In the genomic region with DNA sequence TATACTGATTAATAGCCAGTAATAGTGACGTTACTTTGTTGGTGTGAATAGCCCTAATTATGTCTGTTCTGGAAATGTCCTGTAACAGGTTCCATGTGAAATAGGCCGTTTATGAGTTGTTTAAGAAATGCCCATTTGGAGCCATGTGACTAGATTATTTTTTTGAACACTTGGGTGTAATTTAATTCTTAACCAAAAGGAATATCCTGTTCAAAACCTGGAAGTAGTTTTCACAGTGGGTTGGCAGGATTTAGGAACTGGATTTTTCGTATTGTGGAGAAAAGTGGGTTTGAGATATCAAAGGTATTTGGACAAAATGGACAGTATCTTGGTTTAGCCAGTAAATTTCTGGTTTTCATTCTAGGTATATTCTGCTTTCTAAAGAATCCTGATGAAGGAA, we compare ENCODE assay signal across 9 cellular contexts. TPM values are rescaled to one million over a fixed set of nuclear protein-coding genes. Genes with fewer than 3 reads are reported as not detected.
DNase-seq lines count a peak whose midpoint lies in the region; ATAC-seq, FAIRE-seq and TF ChIP-seq lines count a peak whose summit lies in the region.
"Had no signal": no experiment of that assay in that cellular context is flagged by ENCODE, and none has a peak within 500 bp of the region (broad histone marks: within the 10 kb centered on the region; RNA-seq: fewer than 3 reads in every experiment).

No MANE protein-coding gene starts in this region.

- 12% methylated on average over 3 of the region's 3 CpGs for WGBS in HepG2 (ENCODE audit: low lambda C conversion rate)
- WGBS in thyroid gland, 2 donors = 25 to 35% methylated on average over 3 of the region's 3 CpGs

- H2AFZ ChIP-seq in HepG2 (ENCODE audit: low read length) = no peak overlapping the region

- POLR2A ChIA-PET in activated naive CD8-positive, alpha-beta T cell treated with anti-CD3 and anti-CD28 coated beads, Interleukin-2, amount 10 ng/mL, durations not matched to agents 7 days and 5 days (lab: Charles Lee) = interaction anchor here (0.9 to 1.5 kb wide), 3 partner anchors 8 to 162 kb away, joined by 3 to 8 read pairs (median 3); partner anchors contain the start of gene HOMER1
- POLR2A ChIA-PET in HepG2 (lab: Yijun Ruan, JAX) = interaction anchor here (0.9 to 2.7 kb wide), 4 partner anchors 8 to 100 kb away, joined by 3 to 16 read pairs (median 7); partner anchors contain the start of gene HOMER1

- TF ChIP-seq POLR2A in HepG2 (IDR thresholded peaks at IDR 0.05; ENCODE audit: insufficient read depth in 1 of 2, low read depth in 2 of 2, low read length in 2 of 2) (no peak), thyroid gland (IDR thresholded peaks at IDR 0.05) (no peak)

- H3K36me3 ChIP-seq in HepG2 (replicated peaks in 1 of 2; ENCODE audit: control insufficient read depth in 1 of 2, insufficient read depth in 2 of 2, low read length in 2 of 2) = peaks cover 5 to 33% of the 10 kb centered on the region in 2 experiments
- H3K36me3 ChIP-seq in thyroid gland = no peaks in the 10 kb centered on the region

- H3K4me1 Mint-ChIP-seq in activated CD8-positive, alpha-beta memory T cell treated with anti-CD3 and anti-CD28 coated beads, Interleukin-2, amount 10 ng/mL, durations not matched to agents 7 days and 5 days = peaks cover 31% of the 10 kb centered on the region
- H3K4me1 Mint-ChIP-seq in activated naive CD8-positive, alpha-beta T cell treated with anti-CD3 and anti-CD28 coated beads, Interleukin-2, amount 10 ng/mL, durations not matched to agents 7 days and 5 days = peaks cover 37% of the 10 kb centered on the region

- no peak for FAIRE-seq in HepG2 (lab: Jason Lieb, UNC)

- H3K4me3 Mint-ChIP-seq in activated CD8-positive, alpha-beta memory T cell treated with anti-CD3 and anti-CD28 coated beads, Interleukin-2, amount 10 ng/mL, durations not matched to agents 7 days and 5 days = peak overlapping the region; percentile 100
- peak overlapping the region; percentile 87 for H3K4me3 Mint-ChIP-seq in activated naive CD8-positive, alpha-beta T cell treated with anti-CD3 and anti-CD28 coated beads, Interleukin-2, amount 10 ng/mL, durations not matched to agents 7 days and 5 days

- H3K9ac ChIP-seq in HepG2 (ENCODE audit: insufficient read depth, low read depth, low read length) = peak overlapping the region; percentile 96

- TF ChIP-seq EP300 in HepG2 (IDR thresholded peaks at IDR 0.05; ENCODE audit: low read depth in 2 of 2, low read length in 2 of 2) (no peak), HepG2 (CRISPR knock-in tag; IDR thresholded peaks at IDR 0.05; ENCODE audit: borderline replicate concordance) (no peak)

- no peaks in the 10 kb centered on the region for H3K27me3 Mint-ChIP-seq in activated CD8-positive, alpha-beta memory T cell treated with anti-CD3 and anti-CD28 coated beads, Interleukin-2, amount 10 ng/mL, durations not matched to agents 7 days and 5 days
- no peaks in the 10 kb centered on the region for H3K27me3 Mint-ChIP-seq in activated naive CD8-positive, alpha-beta T cell treated with anti-CD3 and anti-CD28 coated beads, Interleukin-2, amount 10 ng/mL, durations not matched to agents 7 days and 5 days

- H3K4me3 ChIP-seq in HepG2 (replicated peaks in 1 of 3; ENCODE audit: insufficient read depth in 1 of 3, low read depth in 2 of 3, low read length in 3 of 3) = peak overlapping the region; percentile 74 to 96 (median 96); a peak in 5 of 6 replicates
- H3K4me3 ChIP-seq in thyroid gland (replicated peaks in 1 of 3) = peak overlapping the region in 2 of 3 donors; percentile 68 to 98

- H3K27ac Mint-ChIP-seq in activated CD8-positive, alpha-beta memory T cell treated with anti-CD3 and anti-CD28 coated beads, Interleukin-2, amount 10 ng/mL, durations not matched to agents 7 days and 5 days = peak overlapping the region; percentile 99
- peak overlapping the region; percentile 26 for H3K27ac Mint-ChIP-seq in activated naive CD8-positive, alpha-beta T cell treated with anti-CD3 and anti-CD28 coated beads, Interleukin-2, amount 10 ng/mL, durations not matched to agents 7 days and 5 days

- H3K4me2 ChIP-seq in HepG2 (ENCODE audit: low read depth, low read length) = peak overlapping the region; percentile 72

- H3K27me3 ChIP-seq in HepG2 (ENCODE audit: control insufficient read depth in 1 of 2, insufficient read depth in 2 of 2, low read length in 2 of 2) (no peaks in the 10 kb centered on the region; a peak in 1 of 5 replicates), thyroid gland (no peaks in the 10 kb centered on the region)

- H4K20me1 ChIP-seq in HepG2 (ENCODE audit: insufficient read depth, low read length) = no peaks in the 10 kb centered on the region

- ATAC-seq in activated CD8-positive, alpha-beta memory T cell treated with anti-CD3 and anti-CD28 coated beads, Interleukin-2, amount 10 ng/mL, durations not matched to agents 7 days and 5 days = no peak
- no peak for ATAC-seq in activated naive CD8-positive, alpha-beta T cell treated with anti-CD3 and anti-CD28 coated beads, Interleukin-2, amount 10 ng/mL, durations not matched to agents 7 days and 5 days (ENCODE audit: low read depth)
- no peak for ATAC-seq in HepG2
- ATAC-seq in GM18498 (IDR thresholded peaks at IDR 0.05; ENCODE audit: unreplicated experiment) = no peak
- no peak for ATAC-seq in GM21717 (IDR thresholded peaks at IDR 0.05; ENCODE audit: unreplicated experiment)

- CTCF ChIA-PET in activated CD8-positive, alpha-beta memory T cell treated with anti-CD3 and anti-CD28 coated beads, Interleukin-2, amount 10 ng/mL, durations not matched to agents 7 days and 5 days (lab: Charles Lee) = no interaction called here
- CTCF ChIA-PET in HepG2 (lab: Yijun Ruan, JAX; ENCODE audit: low intra/inter-chr PET ratio, low total read pairs) = no interaction called here

- TF ChIP-seq RAD21 in HepG2 (CRISPR knock-in tag; IDR thresholded peaks at IDR 0.05) = no peak

- H3K27ac ChIP-seq in HepG2 (ENCODE audit: extremely low read length, insufficient read depth, low read length) (peak overlapping the region; percentile 94), thyroid gland (peak overlapping the region in 1 of 3 donors; percentile 21)

- peaks cover 49% of the 10 kb centered on the region for H3K36me3 Mint-ChIP-seq in activated CD8-positive, alpha-beta memory T cell treated with anti-CD3 and anti-CD28 coated beads, Interleukin-2, amount 10 ng/mL, durations not matched to agents 7 days and 5 days
- peaks cover 49% of the 10 kb centered on the region for H3K36me3 Mint-ChIP-seq in activated naive CD8-positive, alpha-beta T cell treated with anti-CD3 and anti-CD28 coated beads, Interleukin-2, amount 10 ng/mL, durations not matched to agents 7 days and 5 days

- H3K4me1 ChIP-seq in HepG2 (ENCODE audit: insufficient read depth, low read length) (peaks cover 39% of the 10 kb centered on the region), thyroid gland (peaks cover 11 to 15% of the 10 kb centered on the region in 2 donors)

- TF ChIP-seq CTCF in HepG2 (CRISPR knock-in tag; IDR thresholded peaks at IDR 0.05) (no peak), thyroid gland (IDR thresholded peaks at IDR 0.05) (no peak)

- in situ Hi-C loops in HepG2 (cut with HindIII; ENCODE audit: extremely low pct_ligation_motif_present, low pct_unique_long_range_greater_than_20kb) = no loop called here

- peaks cover 61% of the 10 kb centered on the region for H3K79me2 ChIP-seq in HepG2 (ENCODE audit: insufficient read depth, low read length)

- DNase-seq in activated CD8-positive, alpha-beta memory T cell treated with anti-CD3 and anti-CD28 coated beads, Interleukin-2, amount 10 ng/mL, durations not matched to agents 7 days and 5 days = no peak
- no peak for DNase-seq in activated CD8-positive, alpha-beta memory T cell treated with anti-CD3 and anti-CD28 coated beads, Interleukin-2, amount 50 U/mL, for 4 hours
- DNase-seq in activated naive CD8-positive, alpha-beta T cell treated with anti-CD3 and anti-CD28 coated beads, Interleukin-2, amount 10 ng/mL, durations not matched to agents 7 days and 5 days = no peak
- no peak for DNase-seq in HepG2 (ENCODE audit: low spot score)
- no peak for DNase-seq in thyroid gland
- DNase-seq in GDM1 (lab: John Stamatoyannopoulos, UW) = no peak
- DNase-seq: NCI-H1436 treated with DMSO at 0.1 percent for 48 hours had no signal

- H3K9me3 Mint-ChIP-seq in activated CD8-positive, alpha-beta memory T cell treated with anti-CD3 and anti-CD28 coated beads, Interleukin-2, amount 10 ng/mL, durations not matched to agents 7 days and 5 days (ENCODE audit: low read depth) = peaks cover 8% of the 10 kb centered on the region
- H3K9me3 Mint-ChIP-seq in activated naive CD8-positive, alpha-beta T cell treated with anti-CD3 and anti-CD28 coated beads, Interleukin-2, amount 10 ng/mL, durations not matched to agents 7 days and 5 days = peaks cover 14% of the 10 kb centered on the region

- BruUV-seq in HepG2 (replicated peaks; lab: Mats Ljungman, UMichigan) = no TSS peak

- H3K9me3 ChIP-seq in HepG2 (ENCODE audit: low read length) = peaks cover 23% of the 10 kb centered on the region
- no peaks in the 10 kb centered on the region for H3K9me3 ChIP-seq in thyroid gland

- intact Hi-C loops in HepG2 (cut with micrococcal nuclease; ENCODE audit: unreplicated experiment) = no loop called here
- intact Hi-C loops in thyroid gland (cut with DNase I) = no loop called here

RNA-seq across cellular contexts. Expression of gene TENT2, which starts 1.3 kb away (rescaled TPM):
- 10 to 100 TPM; 75.0 to 82.1 TPM for total RNA-seq in activated CD8-positive, alpha-beta memory T cell treated with anti-CD3 and anti-CD28 coated beads, Interleukin-2, amount 10 ng/mL, durations not matched to agents 7 days and 5 days
- total RNA-seq in activated naive CD8-positive, alpha-beta T cell treated with anti-CD3 and anti-CD28 coated beads, Interleukin-2, amount 10 ng/mL, durations not matched to agents 7 days and 5 days = 100 to 1,000 TPM in 1 of 2 experiments, 10 to 100 TPM in 1; 95.3 to 102 TPM
- total RNA-seq in HepG2 (2016; rRNA removed; fragmentation: Illumina TruSeq; extraction: Trizol) (32.3 and 44.3 TPM in 2 replicates), thyroid gland (100 to 1,000 TPM in 1 of 4 donors, 10 to 100 TPM in 3; 83.6 to 116 (median 95.7) TPM)
- 17.6 and 19.3 TPM in 2 replicates for total RNA-seq in HepG2 (2016; cell fraction: cytosol; rRNA removed; fragmentation: Illumina TruSeq; extraction: Trizol; ENCODE audit: low read depth)
- 27.8 and 42.6 TPM in 2 replicates for total RNA-seq in HepG2 (2016; cell fraction: insoluble cytoplasmic fraction; rRNA removed; fragmentation: Illumina TruSeq; extraction: Trizol)
- total RNA-seq in HepG2 (2016; cell fraction: membrane; rRNA removed; fragmentation: Illumina TruSeq; extraction: Trizol) = 15.0 and 15.5 TPM in 2 replicates
- total RNA-seq in HepG2 (2016; cell fraction: nucleus; rRNA removed; fragmentation: Illumina TruSeq; extraction: Trizol) = 103 and 117 TPM in 2 replicates
- 32.7 and 55.5 TPM in 2 replicates for polyA plus RNA-seq in HepG2 (2011; rRNA removed)
- polyA plus RNA-seq in HepG2 (2011; cell fraction: cytosol; rRNA removed) = 16.0 and 17.9 TPM in 2 replicates
- 55.4 and 55.9 TPM in 2 replicates for polyA plus RNA-seq in HepG2 (2011; cell fraction: nucleus; rRNA removed)
- polyA plus RNA-seq in HepG2 (2012) = 20.1 and 24.6 TPM in 2 replicates
- 1.4 and 1.6 TPM in 2 replicates for polyA plus RNA-seq in HepG2 (2016; cell fraction: cytosol; fragmentation: Illumina TruSeq; extraction: Trizol; ENCODE audit: low read depth)
- polyA plus RNA-seq in HepG2 (2016; cell fraction: insoluble cytoplasmic fraction; fragmentation: Illumina TruSeq; extraction: Trizol; ENCODE audit: low read depth) = 33.5 and 35.6 TPM in 2 replicates
- 4.3 and 4.6 TPM in 2 replicates for polyA plus RNA-seq in HepG2 (2016; cell fraction: membrane; fragmentation: Illumina TruSeq; extraction: Trizol; ENCODE audit: low read depth)
- 104 and 107 TPM in 2 replicates for polyA plus RNA-seq in HepG2 (2016; cell fraction: nucleus; fragmentation: Illumina TruSeq; extraction: Trizol; ENCODE audit: insufficient read depth, low read depth)
- polyA minus RNA-seq in HepG2 (2011; rRNA and poly(A)+ RNA removed; ENCODE audit: low replicate concordance) = 34.0 and 42.0 TPM in 2 replicates
- polyA minus RNA-seq in HepG2 (2011; cell fraction: cytosol; rRNA and poly(A)+ RNA removed) = 15.8 and 18.5 TPM in 2 replicates
- 171 and 187 TPM in 2 replicates for polyA minus RNA-seq in HepG2 (2011; cell fraction: nucleus; rRNA and poly(A)+ RNA removed)
